In genomic region chr4:1216869-1217294, GRCh38 we compare ENCODE assay signal across 10 cellular contexts. TPM values are rescaled to one million over a fixed set of nuclear protein-coding genes. Genes with fewer than 3 reads are reported as not detected.
A peak's percentile ranks its signal among the peaks of the same experiment; 100 is the strongest.
DNase-seq lines count a peak whose midpoint lies in the region; ATAC-seq and TF ChIP-seq lines count a peak whose summit lies in the region.
"Had no signal": no experiment of that assay in that cellular context is flagged by ENCODE, and none has a peak within 500 bp of the region (broad histone marks: within the 10 kb centered on the region; RNA-seq: fewer than 3 reads in every experiment).

No MANE protein-coding gene starts in this region.

- H3K9me3 ChIP-seq in gastrocnemius medialis, result no peaks in the 10 kb centered on the region

- no peaks in the 10 kb centered on the region for H3K27me3 Mint-ChIP-seq in T-helper 1 cell treated with Interleukin-12 subunit alpha and Interleukin-12 subunit beta and Interleukin-4 antibody, amounts not matched to agents 30 μg/mL and 1 μg/mL, for 36 hours (ENCODE audit: low read depth)
- H3K27me3 Mint-ChIP-seq in type B pancreatic cell, result no peaks in the 10 kb centered on the region

- H3K27me3 ChIP-seq in gastrocnemius medialis, result no peaks in the 10 kb centered on the region

- TF ChIP-seq CTCF in gastrocnemius medialis (IDR thresholded peaks at IDR 0.05 in 4 of 5, conservative IDR thresholded peaks at IDR 0.05 in 1 of 5) (no peak), type B pancreatic cell (conservative IDR thresholded peaks at IDR 0.05) (no peak)

- no peaks in the 10 kb centered on the region for H3K9me3 Mint-ChIP-seq in T-helper 1 cell treated with Interleukin-12 subunit alpha and Interleukin-12 subunit beta and Interleukin-4 antibody, amounts not matched to agents 30 μg/mL and 1 μg/mL, for 36 hours
- H3K9me3 Mint-ChIP-seq in type B pancreatic cell, result no peaks in the 10 kb centered on the region

- no peak for TF ChIP-seq POLR2A in gastrocnemius medialis (IDR thresholded peaks at IDR 0.05)

- H3K36me3 ChIP-seq in gastrocnemius medialis, result peaks cover 0 to 71% of the 10 kb centered on the region in 2 donors

- H3K4me1 Mint-ChIP-seq in T-helper 1 cell treated with Interleukin-12 subunit alpha and Interleukin-12 subunit beta and Interleukin-4 antibody, amounts not matched to agents 30 μg/mL and 1 μg/mL, for 36 hours (ENCODE audit: low read depth), result peaks cover 24% of the 10 kb centered on the region
- no peaks in the 10 kb centered on the region for H3K4me1 Mint-ChIP-seq in type B pancreatic cell (ENCODE audit: unreplicated experiment)

- in situ Hi-C loops in gastrocnemius medialis (cut with MboI; ENCODE audit: low sequenced_read_pairs in 4 of 4) (no loop called here), KBM-7 (cut with MboI; ENCODE audit: low pct_unique_long_range_greater_than_20kb, low sequenced_read_pairs) (no loop called here)

- peak overlapping the region in 1 of 4 donors; percentile 27 for H3K27ac ChIP-seq in gastrocnemius medialis
- H3K27ac ChIP-seq: parathyroid adenoma had no signal

- H3K36me3 Mint-ChIP-seq in T-helper 1 cell treated with Interleukin-12 subunit alpha and Interleukin-12 subunit beta and Interleukin-4 antibody, amounts not matched to agents 30 μg/mL and 1 μg/mL, for 36 hours (ENCODE audit: low read depth), result peaks cover 32% of the 10 kb centered on the region
- H3K36me3 Mint-ChIP-seq in type B pancreatic cell, result peaks cover 21% of the 10 kb centered on the region

- no peak for ATAC-seq in gastrocnemius medialis

- H3K4me3 Mint-ChIP-seq in T-helper 1 cell treated with Interleukin-12 subunit alpha and Interleukin-12 subunit beta and Interleukin-4 antibody, amounts not matched to agents 30 μg/mL and 1 μg/mL, for 36 hours, result peak overlapping the region; percentile 57
- H3K4me3 Mint-ChIP-seq in type B pancreatic cell, result no peak overlapping the region

- H3K4me1 ChIP-seq in gastrocnemius medialis, result peaks cover 1 to 4% of the 10 kb centered on the region in 2 donors
- H3K4me1 ChIP-seq: parathyroid adenoma had no signal

- intact Hi-C loops in gastrocnemius medialis (cut with DNase I; ENCODE audit: low total_unique reads), result no loop called here

- no peak overlapping the region for H3K4me3 ChIP-seq in gastrocnemius medialis

- peak overlapping the region; percentile 73 for H3K27ac Mint-ChIP-seq in T-helper 1 cell treated with Interleukin-12 subunit alpha and Interleukin-12 subunit beta and Interleukin-4 antibody, amounts not matched to agents 30 μg/mL and 1 μg/mL, for 36 hours
- H3K27ac Mint-ChIP-seq in type B pancreatic cell, result no peak overlapping the region

- DNase-seq in GF-D8 (lab: John Stamatoyannopoulos, UW) (peak; percentile 38), gastrocnemius medialis (no peak), NAMALWA (ENCODE audit: low spot score) (no peak), KBM-7 (no peak), type B pancreatic cell (ENCODE audit: extremely low spot score, unreplicated experiment) (no peak)
- DNase-seq in activated naive CD4-positive, alpha-beta T cell treated with Interleukin-2 at 50 U/mL for 16 hours, result peak; percentile 60
- DNase-seq in stimulated activated CD4-positive, alpha-beta T cell treated with anti-CD3 and anti-CD28 coated beads, Interleukin-12 subunit alpha, Interleukin-12 subunit beta, amount 100 ng/mL, for 24 hours (ENCODE audit: low read depth in 2 of 2), result peak; percentile 20 to 49

RNA-seq across cellular contexts. Expression of gene CTBP1, which starts 32.0 kb away (rescaled TPM):
- total RNA-seq in gastrocnemius medialis (100 to 1,000 TPM; 126 to 224 (median 169) TPM), type B pancreatic cell (ENCODE audit: low replicate concordance) (147 and 165 TPM in 2 replicates)

RNA-seq across cellular contexts. Expression of gene SPON2, which starts 44.5 kb away (rescaled TPM):
- total RNA-seq in gastrocnemius medialis (1 to 10 TPM; 5.0 to 8.9 (median 5.2) TPM), type B pancreatic cell (ENCODE audit: low replicate concordance) (8.8 and 10.4 TPM in 2 replicates)
- total RNA-seq: HT1080 had no signal

Comparison
In these comparisons a context has a peak if more than half of its experiments do, and no peak if none do; other contexts are left out.
1. DNase-seq: peak in GF-D8 (single experiment), activated naive CD4-positive, alpha-beta T cell treated with Interleukin-2 at 50 U/mL for 16 hours (single experiment) and stimulated activated CD4-positive, alpha-beta T cell treated with anti-CD3 and anti-CD28 coated beads, Interleukin-12 subunit alpha, Interleukin-12 subunit beta, amount 100 ng/mL, for 24 hours (2 of 2); none in gastrocnemius medialis (0 of 2), NAMALWA (single experiment), KBM-7 (single experiment) and type B pancreatic cell (single experiment).